Comparison of ENCODE assay signal across 8 cellular contexts in the genomic region with DNA sequence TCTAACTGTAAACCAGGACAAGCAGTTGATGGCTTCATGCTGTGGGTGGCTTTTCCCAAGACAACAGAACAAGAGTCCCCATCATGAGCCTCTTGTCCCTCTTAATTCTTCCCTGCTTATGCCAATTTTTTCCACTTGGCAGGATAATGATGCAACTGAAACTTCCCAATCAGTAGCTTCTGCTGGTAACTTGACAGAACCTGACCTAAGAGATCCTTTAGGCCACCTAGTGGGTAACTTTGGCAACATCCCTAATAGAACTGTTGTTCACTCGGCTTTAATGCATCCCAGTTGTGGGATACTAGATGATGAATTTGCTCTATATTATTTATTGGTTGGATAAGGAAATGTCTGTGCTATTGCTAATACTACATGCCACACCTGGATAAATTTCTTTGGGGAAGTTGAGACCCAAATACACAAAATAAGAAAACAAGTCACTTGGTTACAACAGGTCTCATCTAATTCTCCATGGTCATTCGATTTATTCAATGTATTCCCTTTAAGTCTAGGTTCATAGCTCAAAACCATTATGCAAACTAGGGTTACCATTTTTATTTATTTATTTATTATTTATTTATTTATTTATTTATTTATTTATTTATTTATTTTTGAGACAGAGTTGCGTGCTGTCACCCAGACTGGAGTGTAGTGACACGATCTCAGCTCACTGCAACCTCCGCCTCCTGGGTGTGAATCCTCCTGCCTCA. TPM values are rescaled to one million over a fixed set of nuclear protein-coding genes. Genes with fewer than 3 reads are reported as not detected.
A peak's percentile ranks its signal among the peaks of the same experiment; 100 is the strongest.
DNase-seq lines count a peak whose midpoint lies in the region; ATAC-seq and TF ChIP-seq lines count a peak whose summit lies in the region.

No MANE protein-coding gene starts in this region.

- CTCF ChIA-PET in activated CD4-positive, alpha-beta T cell treated with anti-CD3 and anti-CD28 coated beads for 36 hours (lab: Charles Lee), result interaction anchor here (0.7 to 1.9 kb wide), 11 partner anchors 9 to 509 kb away, joined by 3 to 8 read pairs (median 3); no protein-coding TSS in a partner anchor

- POLR2A ChIA-PET in activated CD4-positive, alpha-beta T cell treated with anti-CD3 and anti-CD28 coated beads for 36 hours (lab: Charles Lee), result interaction anchor here (0.6 kb wide), 1 partner anchor 40 kb away, joined by 4 read pairs; no protein-coding TSS in a partner anchor

- no peak for DNase-seq in activated CD4-positive, alpha-beta T cell treated with anti-CD3 and anti-CD28 coated beads for 36 hours
- DNase-seq in activated CD4-positive, alpha-beta T cell treated with anti-CD3 and anti-CD28 coated beads, Interleukin-2, amount 50 U/mL, for 4 hours, result no peak
- DNase-seq in LHCN-M2 (ENCODE audit: low read depth) (peak; percentile 57), SK-MEL-5 (ENCODE audit: low read depth, low spot score) (peak; percentile 83), erythroblast (lab: John Stamatoyannopoulos, UW) (peak; percentile 44 to 62), nephron progenitor cell (no peak)
- no peak for DNase-seq in activated CD4-positive, alpha-beta T cell treated with anti-CD3 and anti-CD28 coated beads for 48 hours

- H3K36me3 Mint-ChIP-seq in activated CD4-positive, alpha-beta T cell treated with anti-CD3 and anti-CD28 coated beads for 36 hours (ENCODE audit: low read depth), result no peaks in the 10 kb centered on the region
- no peaks in the 10 kb centered on the region for H3K36me3 Mint-ChIP-seq in nephron progenitor cell (ENCODE audit: low read depth)

- TF ChIP-seq POLR2A in erythroblast (IDR thresholded peaks at IDR 0.05; ENCODE audit: low read length), result no peak

- no peak overlapping the region for H3K4me3 Mint-ChIP-seq in activated CD4-positive, alpha-beta T cell treated with anti-CD3 and anti-CD28 coated beads for 36 hours
- no peak overlapping the region for H3K4me3 Mint-ChIP-seq in nephron progenitor cell

- H3K27ac Mint-ChIP-seq in activated CD4-positive, alpha-beta T cell treated with anti-CD3 and anti-CD28 coated beads for 36 hours, result no peak overlapping the region
- no peak overlapping the region for H3K27ac Mint-ChIP-seq in nephron progenitor cell

- no peaks in the 10 kb centered on the region for H3K27me3 Mint-ChIP-seq in activated CD4-positive, alpha-beta T cell treated with anti-CD3 and anti-CD28 coated beads for 36 hours
- H3K27me3 Mint-ChIP-seq in nephron progenitor cell (ENCODE audit: low read depth, poor library complexity), result peaks cover 33% of the 10 kb centered on the region

- peak; percentile 64 for ATAC-seq in activated CD4-positive, alpha-beta T cell treated with anti-CD3 and anti-CD28 coated beads for 36 hours
- no peak for ATAC-seq in HG02970 (IDR thresholded peaks at IDR 0.05; ENCODE audit: low FRiP score, unreplicated experiment)

- peaks cover 6% of the 10 kb centered on the region for H3K4me1 Mint-ChIP-seq in activated CD4-positive, alpha-beta T cell treated with anti-CD3 and anti-CD28 coated beads for 36 hours
- H3K4me1 Mint-ChIP-seq in nephron progenitor cell, result peaks cover 21% of the 10 kb centered on the region

- no peaks in the 10 kb centered on the region for H3K9me3 Mint-ChIP-seq in activated CD4-positive, alpha-beta T cell treated with anti-CD3 and anti-CD28 coated beads for 36 hours (ENCODE audit: low read depth)
- no peaks in the 10 kb centered on the region for H3K9me3 Mint-ChIP-seq in nephron progenitor cell

- in situ Hi-C loops in SK-MEL-5 (cut with HindIII; ENCODE audit: low pct_unique_long_range_greater_than_20kb, low sequenced_read_pairs), result no loop called here

- TF ChIP-seq CTCF in nephron progenitor cell (IDR thresholded peaks at IDR 0.05), result peak; percentile 78

- intact Hi-C loops in activated CD4-positive, alpha-beta T cell treated with anti-CD3 and anti-CD28 coated beads for 36 hours (cut with DNase I, micrococcal nuclease), result no loop called here

RNA-seq across cellular contexts. Expression of a gene that starts 41.4 kb away (rescaled TPM):
- under 1 TPM; 0.11 to 0.21 TPM for total RNA-seq in activated CD4-positive, alpha-beta T cell treated with anti-CD3 and anti-CD28 coated beads for 36 hours
- total RNA-seq in LHCN-M2 (2014; rRNA removed), result not detected in 2 replicates
- polyA plus RNA-seq in LHCN-M2 (2012), result not detected
- total RNA-seq in SK-MEL-5 (2014; rRNA removed; shearing (Covaris generic)), result not detected in 2 replicates
- not detected in 2 replicates for polyA plus RNA-seq in SK-MEL-5 (2015; cell fraction: cytosol; rRNA removed)
- polyA plus RNA-seq in SK-MEL-5 (2015; cell fraction: nucleus; rRNA removed), result not detected in 2 replicates

RNA-seq across cellular contexts. Expression of a gene that starts 46.0 kb away (rescaled TPM):
- total RNA-seq in activated CD4-positive, alpha-beta T cell treated with anti-CD3 and anti-CD28 coated beads for 36 hours, result 10 to 100 TPM; 95.6 to 98.1 TPM
- 35.6 and 36.9 TPM in 2 replicates for total RNA-seq in LHCN-M2 (2014; rRNA removed)
- 27.0 TPM for polyA plus RNA-seq in LHCN-M2 (2012)
- 73.7 and 85.2 TPM in 2 replicates for total RNA-seq in SK-MEL-5 (2014; rRNA removed; shearing (Covaris generic))
- polyA plus RNA-seq in SK-MEL-5 (2015; cell fraction: cytosol; rRNA removed), result 83.4 and 84.9 TPM in 2 replicates
- polyA plus RNA-seq in SK-MEL-5 (2015; cell fraction: nucleus; rRNA removed), result 31.5 and 34.2 TPM in 2 replicates

Comparison
In these comparisons a context has a peak if more than half of its experiments do, and no peak if none do; other contexts are left out.
1. DNase-seq: peak in LHCN-M2 (single experiment), SK-MEL-5 (single experiment) and erythroblast (2 of 2); none in activated CD4-positive, alpha-beta T cell treated with anti-CD3 and anti-CD28 coated beads for 36 hours (single experiment), activated CD4-positive, alpha-beta T cell treated with anti-CD3 and anti-CD28 coated beads, Interleukin-2, amount 50 U/mL, for 4 hours (0 of 2), nephron progenitor cell (single experiment) and activated CD4-positive, alpha-beta T cell treated with anti-CD3 and anti-CD28 coated beads for 48 hours (single experiment).